1 cellular context compared by ENCODE assay signal in the genomic region with DNA sequence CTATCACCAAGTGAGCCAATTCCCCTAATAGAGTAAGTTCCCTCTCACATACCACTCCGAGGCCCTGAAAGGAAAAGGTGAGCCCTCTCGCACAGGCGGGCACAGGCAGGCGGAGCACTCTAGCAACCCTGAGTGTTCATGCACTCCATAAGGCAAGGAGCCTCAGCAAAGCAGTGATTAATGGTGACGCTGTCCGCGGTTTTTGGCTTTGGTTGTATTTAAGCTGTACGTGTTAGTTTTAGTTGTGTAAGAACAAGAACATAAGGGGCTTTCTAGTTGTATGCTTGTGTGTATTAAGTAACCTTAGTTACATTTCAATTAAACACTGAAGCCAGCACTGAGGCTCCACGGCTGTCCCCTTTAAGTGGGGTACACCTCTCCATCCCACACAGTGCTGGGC.
TF ChIP-seq lines count a peak whose summit lies in the region.

No MANE protein-coding gene starts in this region.

TF ChIP-seq in HepG2, 621 proteins besides CTCF, POLR2A, EP300 and RAD21:
- no peak for TF ChIP-seq FOXK1 (CRISPR knock-in tag; IDR thresholded peaks at IDR 0.05; ENCODE audit: borderline replicate concordance, low read depth)
- no peak for TF ChIP-seq ZNF337 (CRISPR knock-in tag; IDR thresholded peaks at IDR 0.05; ENCODE audit: borderline replicate concordance, low read depth)
- no peak for TF ChIP-seq POLR2AphosphoS5 (IDR thresholded peaks at IDR 0.05; ENCODE audit: low read depth, low read length)
- no peak for TF ChIP-seq ESRRA (CRISPR knock-in tag; IDR thresholded peaks at IDR 0.05; ENCODE audit: low read depth)
